In the genomic region with DNA sequence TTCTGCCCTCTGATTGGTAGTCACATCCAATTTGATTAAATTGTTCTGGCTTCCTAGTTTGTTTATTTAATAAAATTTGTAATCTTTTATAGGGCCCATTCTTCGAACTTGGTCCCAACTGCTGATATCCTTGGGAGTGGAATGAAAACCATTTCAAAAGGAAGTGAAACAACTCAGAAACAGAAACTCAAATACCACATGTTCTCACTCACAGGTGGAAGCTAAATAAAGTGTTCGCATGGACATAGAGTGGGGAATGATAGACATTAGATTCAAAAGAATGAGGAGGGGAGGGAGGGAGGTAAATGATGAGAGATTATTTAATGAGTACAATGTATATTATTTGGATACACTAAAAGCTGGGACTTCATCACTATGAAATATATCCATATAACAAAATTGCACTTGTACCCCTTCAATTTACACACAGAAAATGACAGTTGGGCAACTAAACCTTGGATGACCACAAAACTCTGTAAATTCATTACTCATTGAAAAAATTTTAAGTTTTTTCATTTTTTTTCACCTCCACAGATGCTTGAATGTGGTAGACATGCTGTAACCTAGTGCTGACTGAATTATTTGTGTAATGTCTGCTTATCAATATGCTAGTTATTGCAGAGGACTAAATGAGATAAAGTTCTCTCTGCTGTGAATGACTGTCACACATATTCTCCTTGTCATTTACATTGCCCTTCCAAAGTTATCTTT, we compare ENCODE assay signal across 21 cellular contexts. TPM values are rescaled to one million over a fixed set of nuclear protein-coding genes. Genes with fewer than 3 reads are reported as not detected.
DNase-seq lines count a peak whose midpoint lies in the region; ATAC-seq and TF ChIP-seq lines count a peak whose summit lies in the region.
"Had no signal": no experiment of that assay in that cellular context is flagged by ENCODE, and none has a peak within 500 bp of the region (broad histone marks: within the 10 kb centered on the region; RNA-seq: fewer than 3 reads in every experiment).

No MANE protein-coding gene starts in this region.

- H3K4me3 Mint-ChIP-seq in activated naive CD4-positive, alpha-beta T cell treated with anti-CD3 and anti-CD28 coated beads for 36 hours, result no peak overlapping the region
- H3K4me3 Mint-ChIP-seq: activated T-cell treated with anti-CD3 and anti-CD28 coated beads, Interleukin-2, amount 50 U/mL, for 24 hours; CD8-positive, alpha-beta memory T cell had no signal

- no peak overlapping the region for H3K27ac ChIP-seq in BLaER1 treated with 17β-estradiol and CSF1 and Interleukin-3, amounts not matched to agents 10 nM and 100 nM
- H3K27ac ChIP-seq: A549, heart right ventricle, Peyer's patch, testis had no signal

- H4K20me1 ChIP-seq in BLaER1 treated with 17β-estradiol and CSF1 and Interleukin-3, amounts not matched to agents 10 nM and 100 nM, result no peaks in the 10 kb centered on the region

- no peak overlapping the region for H3K27ac Mint-ChIP-seq in activated naive CD4-positive, alpha-beta T cell treated with anti-CD3 and anti-CD28 coated beads for 36 hours
- H3K27ac Mint-ChIP-seq: activated T-cell treated with anti-CD3 and anti-CD28 coated beads, Interleukin-2, amount 50 U/mL, for 24 hours; CD8-positive, alpha-beta memory T cell had no signal

- no peaks in the 10 kb centered on the region for H3K36me3 ChIP-seq in BLaER1 treated with 17β-estradiol and CSF1 and Interleukin-3, amounts not matched to agents 10 nM and 100 nM
- H3K36me3 ChIP-seq: heart right ventricle, Peyer's patch had no signal

- TF ChIP-seq CTCF in GM10266 (IDR thresholded peaks at IDR 0.05; ENCODE audit: control insufficient read depth, insufficient read depth, low read depth, missing control alignments), result no peak

- no peak overlapping the region for H3K9ac ChIP-seq in BLaER1 treated with 17β-estradiol and CSF1 and Interleukin-3, amounts not matched to agents 10 nM and 100 nM

- no peak overlapping the region for H3K4me3 ChIP-seq in BLaER1 treated with 17β-estradiol and CSF1 and Interleukin-3, amounts not matched to agents 10 nM and 100 nM
- H3K4me3 ChIP-seq: A549, heart right ventricle, Peyer's patch, testis had no signal

- ATAC-seq in GM19328 (IDR thresholded peaks at IDR 0.05; ENCODE audit: unreplicated experiment) (peak; percentile 61), HG02678 (IDR thresholded peaks at IDR 0.05; ENCODE audit: unreplicated experiment) (peak; percentile 63), HG03432 (IDR thresholded peaks at IDR 0.05; ENCODE audit: unreplicated experiment) (peak; percentile 65)
- ATAC-seq: A549, heart right ventricle had no signal

- H3K9me3 ChIP-seq in BLaER1 treated with 17β-estradiol and CSF1 and Interleukin-3, amounts not matched to agents 10 nM and 100 nM (replicated peaks in 1 of 11), result peaks cover 13 to 25% (median 20%) of the 10 kb centered on the region in 11 experiments
- H3K9me3 ChIP-seq: A549, Peyer's patch, testis had no signal

- no peaks in the 10 kb centered on the region for H3K36me3 Mint-ChIP-seq in activated naive CD4-positive, alpha-beta T cell treated with anti-CD3 and anti-CD28 coated beads for 36 hours (ENCODE audit: low read depth)
- H3K36me3 Mint-ChIP-seq: CD8-positive, alpha-beta memory T cell had no signal

- no peaks in the 10 kb centered on the region for H3K4me1 Mint-ChIP-seq in activated naive CD4-positive, alpha-beta T cell treated with anti-CD3 and anti-CD28 coated beads for 36 hours (ENCODE audit: low read depth)
- H3K4me1 Mint-ChIP-seq: CD8-positive, alpha-beta memory T cell had no signal

- no peak for DNase-seq in HUDEP-2 (lab: John Stamatoyannopoulos, UW; ENCODE audit: unreplicated experiment in 76 of 76)
- no peak for DNase-seq in activated naive CD4-positive, alpha-beta T cell treated with anti-CD3 and anti-CD28 coated beads for 36 hours
- no peak for DNase-seq in NCI-H226
- DNase-seq in GM10266 (ENCODE audit: extremely low spot score), result no peak
- DNase-seq: activated CD4-positive, alpha-beta T cell treated with anti-CD3 and anti-CD28 coated beads for 4 hours; activated T-cell treated with anti-CD3 and anti-CD28 coated beads, Interleukin-2, amount 50 U/mL, for 24 hours; CD8-positive, alpha-beta memory T cell; GDM1; heart right ventricle; NCI-H1092; Peyer's patch; stimulated activated CD4-positive, alpha-beta T cell treated with anti-CD3 and anti-CD28 coated beads, Interleukin-15, amount 100 ng/mL, for 24 hours; testis had no signal

- H3K27me3 ChIP-seq in BLaER1 treated with 17β-estradiol and CSF1 and Interleukin-3, amounts not matched to agents 10 nM and 100 nM, result no peaks in the 10 kb centered on the region
- H3K27me3 ChIP-seq: heart right ventricle, Peyer's patch, testis had no signal

- peaks cover 0 to 17% (median 6%) of the 10 kb centered on the region in 10 experiments; a peak in 10 of 20 replicates for H3K4me1 ChIP-seq in BLaER1 treated with 17β-estradiol and CSF1 and Interleukin-3, amounts not matched to agents 10 nM and 100 nM
- H3K4me1 ChIP-seq: A549, heart right ventricle, Peyer's patch, testis had no signal

- no peaks in the 10 kb centered on the region for H3K27me3 Mint-ChIP-seq in activated naive CD4-positive, alpha-beta T cell treated with anti-CD3 and anti-CD28 coated beads for 36 hours (ENCODE audit: low read depth)

- H3K9me3 Mint-ChIP-seq in activated naive CD4-positive, alpha-beta T cell treated with anti-CD3 and anti-CD28 coated beads for 36 hours, result peaks cover 12% of the 10 kb centered on the region

- intact Hi-C loops in activated naive CD4-positive, alpha-beta T cell treated with anti-CD3 and anti-CD28 coated beads for 36 hours (cut with micrococcal nuclease), result no loop called here

- CTCF ChIA-PET in activated naive CD4-positive, alpha-beta T cell treated with anti-CD3 and anti-CD28 coated beads for 36 hours (lab: Charles Lee), result no interaction called here

- peak overlapping the region in 9 of 11 experiments; percentile 4 to 24 (median 17); a peak in 10 of 22 replicates for H3K4me2 ChIP-seq in BLaER1 treated with 17β-estradiol and CSF1 and Interleukin-3, amounts not matched to agents 10 nM and 100 nM
- H3K4me2 ChIP-seq: A549 had no signal

RNA-seq across cellular contexts. Expression of gene ATP10B, which starts 16.0 kb away (rescaled TPM):
- not detected for total RNA-seq in activated naive CD4-positive, alpha-beta T cell treated with anti-CD3 and anti-CD28 coated beads for 36 hours
- total RNA-seq: CD8-positive, alpha-beta memory T cell; myocyte; pulmonary artery endothelial cell; T-helper 1 cell treated with Interleukin-12 subunit alpha and Interleukin-12 subunit beta and Interleukin-4 antibody, amounts not matched to agents 30 ng/mL and 1 ng/mL, for 36 hours had no signal
